8 cellular contexts compared by ENCODE assay signal in genomic region chr16:3264137-3265036, GRCh38. TPM values are rescaled to one million over a fixed set of nuclear protein-coding genes. Genes with fewer than 3 reads are reported as not detected.
DNase-seq lines count a peak whose midpoint lies in the region; ATAC-seq, FAIRE-seq and TF ChIP-seq lines count a peak whose summit lies in the region.

No MANE protein-coding gene starts in this region.

- peaks cover 0 to 3% (median 3%) of the 10 kb centered on the region in 3 donors for H3K9me3 Mint-ChIP-seq in T-cell

- peaks cover 26 to 39% (median 32%) of the 10 kb centered on the region in 3 donors for H3K4me1 Mint-ChIP-seq in T-cell

- TF ChIP-seq POLR2A in GM12891 (IDR thresholded peaks at IDR 0.05; ENCODE audit: low read depth, low read length) (peak; percentile 70), uterus (IDR thresholded peaks at IDR 0.05) (peak; percentile 87 to 89)

- peaks cover 30% of the 10 kb centered on the region for H3K36me3 Mint-ChIP-seq in T-cell

- peak overlapping the region; percentile 95 for H3K27ac ChIP-seq in psoas muscle
- H3K27ac ChIP-seq in uterus = peak overlapping the region; percentile 95 to 96

- WGBS in psoas muscle, 3 donors = 1 to 2% (median 2%) methylated on average over 72 to 77 of the region's 77 CpGs

- TF ChIP-seq CTCF in psoas muscle (IDR thresholded peaks at IDR 0.05) (peak; percentile 5), uterus (IDR thresholded peaks at IDR 0.05) (peak; percentile 12 to 41 (median 31))

- POLR2A ChIA-PET in T-cell (lab: Charles Lee) = interaction anchor here in 1 of 2 donors (0.9 kb wide), 1 partner anchor 18 kb away, joined by 5 read pairs; no protein-coding TSS in a partner anchor

- FAIRE-seq in GM12891 (lab: Jason Lieb, UNC) = peak; percentile 94

- H3K4me3 ChIP-seq in psoas muscle = peak overlapping the region; percentile 80
- peak overlapping the region; percentile 65 to 82 for H3K4me3 ChIP-seq in uterus

- no peaks in the 10 kb centered on the region for H3K27me3 Mint-ChIP-seq in T-cell

- H3K4me1 ChIP-seq in psoas muscle (peaks cover 3% of the 10 kb centered on the region), uterus (no peaks in the 10 kb centered on the region)

- peak overlapping the region; percentile 86 to 96 (median 87) for H3K4me3 Mint-ChIP-seq in T-cell

- intact Hi-C loops in left ventricle myocardium superior (cut with micrococcal nuclease) = no loop called here
- intact Hi-C loops in psoas muscle (cut with DNase I) = loop anchor here (1.0 to 10.0 kb wide), 3 partner anchors 18 to 230 kb away; partner anchors contain the start of genes ZNF263 (in 2 of the 2) and C16orf90 (in 1 of the 2)
- intact Hi-C loops in uterus (cut with DNase I; ENCODE audit: low total_unique reads) = no loop called here

- DNase-seq in GM12891 (ENCODE audit: insufficient read length, low spot score) (peak; percentile 95), NCI-H1436 treated with DMSO at 0.1 percent for 48 hours (lab: John Stamatoyannopoulos, UW) (peak; percentile 80), T-cell (peak; percentile 90 to 98 (median 96)), amniotic stem cell (lab: John Stamatoyannopoulos, UW) (peak; percentile 96), left ventricle myocardium superior (peak; percentile 97), psoas muscle (peak; percentile 98), uterus (peak; percentile 97)

- CTCF ChIA-PET in T-cell (lab: Charles Lee) = interaction anchor here in 1 of 2 donors (0.6 kb wide), 1 partner anchor 118 kb away, joined by 3 read pairs; no protein-coding TSS in a partner anchor

- ATAC-seq in HG02852 (IDR thresholded peaks at IDR 0.05; ENCODE audit: unreplicated experiment) (peak; percentile 83), T-cell (replicated peaks in 1 of 4) (peak; percentile 86 to 89 (median 86)), left ventricle myocardium superior (peak; percentile 96), psoas muscle (peak; percentile 97 to 98 (median 97))

- no peaks in the 10 kb centered on the region for H3K27me3 ChIP-seq in psoas muscle (ENCODE audit: insufficient read depth in 3 of 3, low read length in 2 of 3)
- H3K27me3 ChIP-seq in uterus = no peaks in the 10 kb centered on the region

- H3K36me3 ChIP-seq in psoas muscle (ENCODE audit: insufficient read depth in 1 of 2, low read depth in 1 of 2) = peaks cover 0 to 18% of the 10 kb centered on the region in 2 donors
- no peaks in the 10 kb centered on the region for H3K36me3 ChIP-seq in uterus

- H3K9me3 ChIP-seq in psoas muscle (no peaks in the 10 kb centered on the region), uterus (no peaks in the 10 kb centered on the region)

- H3K27ac Mint-ChIP-seq in T-cell = peak overlapping the region; percentile 90 to 97

TF ChIP-seq in GM12891, 5 proteins besides CTCF, POLR2A, EP300 and RAD21:
- TF ChIP-seq POLR2AphosphoS5 (IDR thresholded peaks at IDR 0.05; ENCODE audit: low read depth, low read length) = peak; percentile 65; the same call in 1 of the 2 replicates
- 0 out of 2 replicates have a peak, but pooled peaks have one; percentile 25 for TF ChIP-seq TAF1 (IDR thresholded peaks at IDR 0.05; ENCODE audit: low read depth, low read length)
- TF ChIP-seq POU2F2 (IDR thresholded peaks at IDR 0.05; ENCODE audit: low read depth, low read length) = no peak
- TF ChIP-seq SPI1 (IDR thresholded peaks at IDR 0.05; ENCODE audit: low read depth, low read length) = peak; percentile 89
- no peak for TF ChIP-seq PAX5 (IDR thresholded peaks at IDR 0.05; ENCODE audit: insufficient read depth, low read length, severe bottlenecking)

RNA-seq across cellular contexts. Expression of gene MEFV, which starts 8.0 kb away (rescaled TPM):
- polyA plus RNA-seq in GM12891 (2012; ENCODE audit: low read depth, missing spikeins) = 0.26 TPM
- total RNA-seq in T-cell = under 1 TPM in 4 of 5 donors, not detected in 1; 0.10 to 0.38 (median 0.19) TPM
- 0.62 TPM for total RNA-seq in left ventricle myocardium superior
- total RNA-seq in psoas muscle = under 1 TPM; 0.24 to 0.81 (median 0.69) TPM
- polyA plus RNA-seq in psoas muscle = under 1 TPM; 0.07 to 0.09 (median 0.08) TPM
- 10 to 100 TPM in 1 of 4 donors, 1 to 10 TPM in 1, under 1 TPM in 2; 0.21 to 12.0 (median 1.1) TPM for total RNA-seq in uterus

RNA-seq across cellular contexts. Expression of gene ZNF263, which starts 18.9 kb away (rescaled TPM):
- polyA plus RNA-seq in GM12891 (2012; ENCODE audit: low read depth, missing spikeins) = 19.4 TPM
- 10 to 100 TPM; 28.6 to 50.9 (median 44.3) TPM for total RNA-seq in T-cell
- 7.8 TPM for total RNA-seq in left ventricle myocardium superior
- total RNA-seq in psoas muscle = 10 to 100 TPM; 11.0 to 17.8 (median 11.7) TPM
- polyA plus RNA-seq in psoas muscle = 10 to 100 TPM in 2 of 3 donors, 1 to 10 TPM in 1; 6.1 to 23.9 (median 12.8) TPM
- 10 to 100 TPM; 13.2 to 82.5 (median 53.9) TPM for total RNA-seq in uterus

RNA-seq across cellular contexts. Expression of gene ZNF200, which starts 29.4 kb away (rescaled TPM):
- polyA plus RNA-seq in GM12891 (2012; ENCODE audit: low read depth, missing spikeins) = 3.3 TPM
- 10 to 100 TPM in 3 of 5 donors, 1 to 10 TPM in 2; 7.6 to 21.3 (median 20.1) TPM for total RNA-seq in T-cell
- total RNA-seq in left ventricle myocardium superior = 5.7 TPM
- 1 to 10 TPM; 2.8 to 4.0 (median 3.4) TPM for total RNA-seq in psoas muscle
- polyA plus RNA-seq in psoas muscle = 1 to 10 TPM; 1.3 to 5.8 (median 2.6) TPM
- total RNA-seq in uterus = 10 to 100 TPM in 2 of 4 donors, 1 to 10 TPM in 2; 4.1 to 17.6 (median 10.7) TPM

RNA-seq across cellular contexts. Expression of gene TIGD7, which starts 40.8 kb away (rescaled TPM):
- polyA plus RNA-seq in GM12891 (2012; ENCODE audit: low read depth, missing spikeins) = 1.7 TPM
- total RNA-seq in T-cell (10 to 100 TPM in 3 of 5 donors, 1 to 10 TPM in 2; 4.4 to 12.3 (median 10.6) TPM), left ventricle myocardium superior (7.6 TPM), psoas muscle (1 to 10 TPM; 5.8 to 7.6 (median 6.5) TPM), uterus (10 to 100 TPM in 2 of 4 donors, 1 to 10 TPM in 2; 1.5 to 21.8 (median 10.1) TPM)
- 1 to 10 TPM; 3.1 to 9.4 (median 5.7) TPM for polyA plus RNA-seq in psoas muscle

RNA-seq across cellular contexts. Expression of gene ZNF75A, which starts 40.9 kb away (rescaled TPM):
- polyA plus RNA-seq in GM12891 (2012; ENCODE audit: low read depth, missing spikeins) = 13.1 TPM
- total RNA-seq in T-cell (10 to 100 TPM; 46.0 to 68.7 (median 60.3) TPM), left ventricle myocardium superior (21.1 TPM), psoas muscle (10 to 100 TPM; 11.4 to 20.5 (median 15.4) TPM), uterus (10 to 100 TPM in 3 of 4 donors, 1 to 10 TPM in 1; 8.8 to 54.5 (median 30.9) TPM)
- polyA plus RNA-seq in psoas muscle = 10 to 100 TPM in 2 of 3 donors, 1 to 10 TPM in 1; 7.4 to 15.7 (median 13.4) TPM

Comparison
In these comparisons a context has a peak if more than half of its experiments do, and no peak if none do; other contexts are left out.
1. Peak in every context shown above with its lines: DNase-seq, ATAC-seq, H3K4me3 ChIP-seq and H3K27ac ChIP-seq.
2. intact Hi-C loops: an anchor here in psoas muscle (1.0 to 10.0 kb wide); none called in left ventricle myocardium superior and uterus.